In the genomic region with DNA sequence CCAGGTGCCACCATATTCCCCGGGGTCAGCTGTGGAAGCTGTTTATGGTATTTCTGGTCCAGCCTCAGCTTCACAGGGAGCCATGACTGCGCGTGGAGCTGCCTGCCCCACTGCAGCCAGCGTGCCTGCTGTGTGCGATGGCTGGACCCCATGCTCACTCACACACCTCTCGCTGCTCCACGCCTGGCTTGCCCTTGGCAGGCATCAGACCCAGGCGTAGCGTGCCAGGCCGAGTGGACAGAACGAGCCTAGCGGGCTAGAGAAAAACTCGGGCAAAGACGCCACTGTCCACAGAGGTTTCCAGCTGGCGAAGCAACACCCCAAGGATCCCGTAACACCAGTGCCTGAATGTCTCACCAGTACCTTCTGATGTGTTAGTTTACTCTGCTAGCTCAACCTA, we compare ENCODE assay signal across 17 cellular contexts.
"Had no signal": no experiment of that assay in that cellular context is flagged by ENCODE, and none has a peak within 500 bp of the region (broad histone marks: within the 10 kb centered on the region; RNA-seq: fewer than 3 reads in every experiment).

No MANE protein-coding gene starts in this region.

- H3K4me3 ChIP-seq: left ventricle myocardium inferior, lung, psoas muscle, sigmoid colon, skin epidermis had no signal

- H3K27me3 ChIP-seq: foreskin keratinocyte, neutrophil, sigmoid colon had no signal

- H3K9me3 ChIP-seq: left ventricle myocardium inferior, neutrophil, psoas muscle, sigmoid colon had no signal

- ATAC-seq: foreskin keratinocyte, left cardiac atrium, psoas muscle had no signal

- H3K4me1 ChIP-seq: left ventricle myocardium inferior, psoas muscle, sigmoid colon had no signal

- H3K36me3 ChIP-seq: left ventricle myocardium inferior, neutrophil, sigmoid colon had no signal

- H3K9me3 Mint-ChIP-seq: immature natural killer cell, nephron had no signal

- H3K4me3 Mint-ChIP-seq: immature natural killer cell, nephron had no signal

- H3K27me3 Mint-ChIP-seq: naive B cell had no signal

- H3K36me3 Mint-ChIP-seq: naive B cell had no signal

- H3K27ac ChIP-seq: foreskin keratinocyte, left ventricle myocardium inferior, neutrophil, psoas muscle, sigmoid colon, skin epidermis had no signal

- H3K27ac Mint-ChIP-seq: immature natural killer cell, nephron had no signal

- DNase-seq: foreskin keratinocyte; immature natural killer cell; kidney; left cardiac atrium; left ventricle myocardium inferior; mesendoderm; naive B cell; psoas muscle; retina; sigmoid colon; stimulated activated CD4-positive, alpha-beta T cell treated with anti-CD3 and anti-CD28 coated beads, Interleukin-12 subunit alpha, Interleukin-12 subunit beta, amount 100 ng/mL, for 4 hours; stimulated activated naive CD4-positive, alpha-beta T cell treated with Interleukin-2 at 50 U/mL for 16 hours; trophoblast cell had no signal
